8 cellular contexts compared by ENCODE assay signal in genomic region chr16:4615389-4616046, GRCh38. TPM values are rescaled to one million over a fixed set of nuclear protein-coding genes. Genes with fewer than 3 reads are reported as not detected.
DNase-seq lines count a peak whose midpoint lies in the region; ATAC-seq and TF ChIP-seq lines count a peak whose summit lies in the region.

No MANE protein-coding gene starts in this region.

- peaks cover 23 to 41% of the 10 kb centered on the region in 2 donors for H3K4me1 ChIP-seq in ascending aorta
- peaks cover 15 to 66% (median 42%) of the 10 kb centered on the region in 4 donors for H3K4me1 ChIP-seq in liver (ENCODE audit: control insufficient read depth in 4 of 4, insufficient read depth in 4 of 4, low read length in 3 of 4)
- peaks cover 0 to 69% (median 33%) of the 10 kb centered on the region in 4 donors for H3K4me1 ChIP-seq in tibial nerve

- intact Hi-C loops in ascending aorta (cut with DNase I) = loop anchor here (1.0 to 5.0 kb wide), 3 partner anchors 9 to 151 kb away; partner anchors contain the start of genes MGRN1, NUDT16L1 and ZNF500

- peak overlapping the region; percentile 91 for H3K4me3 Mint-ChIP-seq in activated T-cell treated with anti-CD3 and anti-CD28 coated beads, Interleukin-2, amount 50 U/mL, for 4 hours

- ATAC-seq in activated T-cell treated with anti-CD3 and anti-CD28 coated beads, Interleukin-2, amount 50 U/mL, for 4 hours = no peak

- H3K27ac ChIP-seq in ascending aorta (peak overlapping the region; percentile 91 to 98), liver (ENCODE audit: low read depth in 1 of 2, low read length in 2 of 2) (peak overlapping the region; percentile 93 to 99), tibial nerve (peak overlapping the region; percentile 92 to 100 (median 97))

- H3K27me3 ChIP-seq in ascending aorta (no peaks in the 10 kb centered on the region), liver (ENCODE audit: control insufficient read depth in 4 of 4, insufficient read depth in 4 of 4, low read length in 3 of 4) (no peaks in the 10 kb centered on the region), tibial nerve (no peaks in the 10 kb centered on the region)

- H3K36me3 ChIP-seq in ascending aorta (no peaks in the 10 kb centered on the region), liver (ENCODE audit: control insufficient read depth in 4 of 4, insufficient read depth in 3 of 4, low read depth in 1 of 4, low read length in 3 of 4) (no peaks in the 10 kb centered on the region), tibial nerve (no peaks in the 10 kb centered on the region)

- peaks cover 27% of the 10 kb centered on the region for H3K4me1 Mint-ChIP-seq in activated T-cell treated with anti-CD3 and anti-CD28 coated beads, Interleukin-2, amount 50 U/mL, for 4 hours (ENCODE audit: low read depth)

- no peak for TF ChIP-seq RAD21 in liver (IDR thresholded peaks at IDR 0.05)

- no peak for TF ChIP-seq POLR2A in tibial nerve (IDR thresholded peaks at IDR 0.05)

- no peak for TF ChIP-seq CTCF in ascending aorta (IDR thresholded peaks at IDR 0.05)
- TF ChIP-seq CTCF in liver (IDR thresholded peaks at IDR 0.05; ENCODE audit: low read depth, low read length, missing input control) = no peak
- no peak for TF ChIP-seq CTCF in tibial nerve (IDR thresholded peaks at IDR 0.05)

- DNase-seq in activated T-cell treated with anti-CD3 and anti-CD28 coated beads, Interleukin-2, amount 50 U/mL, for 4 hours = no peak
- no peak for DNase-seq in activated T-cell treated with anti-CD3 and anti-CD28 coated beads, Interleukin-2, amount 50 U/mL, for 1 hour
- DNase-seq in ascending aorta (ENCODE audit: low spot score in 2 of 2) = no peak
- DNase-seq in tibial nerve (ENCODE audit: low spot score in 2 of 2) = peak in 1 of 2 donors; percentile 20
- DNase-seq in Ammon's horn (ENCODE audit: low spot score) = no peak
- no peak for DNase-seq in NAMALWA (ENCODE audit: low spot score)
- DNase-seq in NCI-H2029 treated with DMSO at 0.1 percent for 48 hours (lab: John Stamatoyannopoulos, UW) = no peak

- WGBS in liver = 80% methylated on average over 38 of the region's 38 CpGs
- 79 to 81% methylated on average over 27 to 35 of the region's 38 CpGs for WGBS in tibial nerve, 2 donors

- peak overlapping the region; percentile 5 to 62 for H3K9ac ChIP-seq in liver (ENCODE audit: low read depth in 1 of 2, low read length in 2 of 2)

- H3K9me3 Mint-ChIP-seq in activated T-cell treated with anti-CD3 and anti-CD28 coated beads, Interleukin-2, amount 50 U/mL, for 4 hours = no peaks in the 10 kb centered on the region

- H3K4me3 ChIP-seq in ascending aorta = peak overlapping the region; percentile 92 to 98
- H3K4me3 ChIP-seq in liver (ENCODE audit: low read depth in 1 of 3, low read length in 3 of 3) = peak overlapping the region; percentile 23 to 61 (median 55)
- H3K4me3 ChIP-seq in tibial nerve = peak overlapping the region; percentile 60 to 98 (median 90)

- no peaks in the 10 kb centered on the region for H3K9me3 ChIP-seq in ascending aorta
- H3K9me3 ChIP-seq in liver (ENCODE audit: control insufficient read depth in 4 of 4, low read length in 3 of 4) = no peaks in the 10 kb centered on the region
- H3K9me3 ChIP-seq in tibial nerve = no peaks in the 10 kb centered on the region

- no peaks in the 10 kb centered on the region for H3K36me3 Mint-ChIP-seq in activated T-cell treated with anti-CD3 and anti-CD28 coated beads, Interleukin-2, amount 50 U/mL, for 4 hours (ENCODE audit: insufficient read depth)

- no peak for TF ChIP-seq EP300 in tibial nerve (IDR thresholded peaks at IDR 0.05)

- no peaks in the 10 kb centered on the region for H3K27me3 Mint-ChIP-seq in activated T-cell treated with anti-CD3 and anti-CD28 coated beads, Interleukin-2, amount 50 U/mL, for 4 hours (ENCODE audit: low read depth)

TF ChIP-seq in liver, 16 proteins besides CTCF, POLR2A, EP300 and RAD21:
- TF ChIP-seq EGR1 (IDR thresholded peaks at IDR 0.05; ENCODE audit: low read depth in 2 of 2) (no peak), NR2F2 (IDR thresholded peaks at IDR 0.05) (no peak), GABPA (IDR thresholded peaks at IDR 0.05 in 1 of 2, conservative IDR thresholded peaks at IDR 0.05 in 1 of 2) (no peak), HNF4G (IDR thresholded peaks at IDR 0.05) (no peak), HNF4A (conservative IDR thresholded peaks at IDR 0.05) (no peak), TAF1 (conservative IDR thresholded peaks at IDR 0.05) (no peak), JUND (IDR thresholded peaks at IDR 0.05) (no peak), ATF3 (IDR thresholded peaks at IDR 0.05) (no peak), MAX (IDR thresholded peaks at IDR 0.05) (no peak), FOXA2 (IDR thresholded peaks at IDR 0.05) (no peak), SP1 (IDR thresholded peaks at IDR 0.05) (no peak), REST (IDR thresholded peaks at IDR 0.05) (no peak), FOXA1 (IDR thresholded peaks at IDR 0.05) (no peak), ZBTB33 (IDR thresholded peaks at IDR 0.05) (no peak)
TF ChIP-seq in liver: peak in this region for 0.

RNA-seq across cellular contexts. Expression of gene UBALD1, which starts 0.8 kb away (rescaled TPM):
- total RNA-seq in activated T-cell treated with anti-CD3 and anti-CD28 coated beads, Interleukin-2, amount 50 U/mL, for 4 hours = 10 to 100 TPM; 22.5 to 27.2 (median 23.7) TPM
- total RNA-seq in ascending aorta (4.6 TPM), liver (1 to 10 TPM; 4.5 to 6.9 TPM), tibial nerve (10 to 100 TPM in 2 of 4 donors, 1 to 10 TPM in 2; 6.5 to 22.8 (median 9.8) TPM)
- 10 to 100 TPM in 1 of 2 donors, 1 to 10 TPM in 1; 8.2 to 22.4 TPM for polyA plus RNA-seq in liver

RNA-seq across cellular contexts. Expression of gene MGRN1, which starts 9.1 kb away (rescaled TPM):
- 10 to 100 TPM; 56.5 to 60.5 (median 58.0) TPM for total RNA-seq in activated T-cell treated with anti-CD3 and anti-CD28 coated beads, Interleukin-2, amount 50 U/mL, for 4 hours
- total RNA-seq in ascending aorta (201 TPM), liver (10 to 100 TPM; 15.9 to 35.7 TPM), tibial nerve (10 to 100 TPM; 37.5 to 59.1 (median 42.7) TPM)
- 10 to 100 TPM; 21.9 to 29.9 TPM for polyA plus RNA-seq in liver

RNA-seq across cellular contexts. Expression of gene C16orf96, which starts 59.4 kb away (rescaled TPM):
- total RNA-seq in activated T-cell treated with anti-CD3 and anti-CD28 coated beads, Interleukin-2, amount 50 U/mL, for 4 hours = under 1 TPM in 2 of 3 donors, not detected in 1; 0.05 to 0.10 TPM
- total RNA-seq in ascending aorta = not detected
- under 1 TPM; 0.09 to 0.25 TPM for total RNA-seq in liver
- polyA plus RNA-seq in liver = under 1 TPM; 0.06 to 0.07 TPM
- under 1 TPM in 2 of 4 donors, not detected in 2; 0.20 to 0.21 TPM for total RNA-seq in tibial nerve
